In the genomic region with DNA sequence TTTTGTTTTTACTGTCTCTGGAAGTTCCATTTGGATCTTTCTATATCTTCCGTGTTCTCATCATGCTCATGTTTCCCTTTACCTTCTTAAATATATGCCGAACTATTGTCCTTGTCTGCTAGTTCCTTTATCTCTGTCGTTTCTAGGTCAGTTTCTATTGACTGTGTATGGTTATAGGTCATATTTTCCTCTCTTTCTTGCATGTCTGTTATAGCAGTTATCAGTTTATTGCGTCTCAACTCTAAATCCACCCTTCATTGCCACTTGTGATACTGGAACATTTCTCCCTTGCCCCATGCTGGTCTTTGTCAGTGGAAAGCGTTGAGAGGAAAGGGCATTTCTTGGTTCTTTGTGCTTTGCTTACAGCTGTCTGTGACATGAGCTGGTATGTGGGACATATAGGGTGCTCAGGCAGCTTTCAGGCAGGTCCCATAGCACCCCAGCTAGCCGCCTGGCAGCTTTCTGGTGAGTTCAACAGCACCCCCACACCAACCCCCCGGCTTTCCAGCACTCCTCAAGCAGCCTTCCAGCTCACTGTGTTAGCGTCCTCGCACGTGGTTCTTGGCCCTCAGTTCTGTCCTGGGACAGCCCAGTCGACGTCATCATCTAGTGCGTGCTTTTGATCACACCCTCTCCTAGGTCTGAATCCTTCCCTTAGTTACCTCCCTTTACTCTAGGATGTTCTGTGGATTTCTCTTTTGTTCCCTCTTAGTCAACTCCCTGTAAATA, we compare ENCODE assay signal across 1 cellular context.
TF ChIP-seq lines count a peak whose summit lies in the region.

No MANE protein-coding gene starts in this region.

TF ChIP-seq in GM23338, 12 proteins besides CTCF, POLR2A, EP300 and RAD21:
- TF ChIP-seq STAT1 (IDR thresholded peaks at IDR 0.05; ENCODE audit: unreplicated experiment) (no peak), NANOG (IDR thresholded peaks at IDR 0.05; ENCODE audit: borderline replicate concordance) (no peak), ZNF114 (CRISPR knock-in tag; IDR thresholded peaks at IDR 0.05) (no peak), JUNB (IDR thresholded peaks at IDR 0.05; ENCODE audit: unreplicated experiment) (no peak), POLR2AphosphoS5 (IDR thresholded peaks at IDR 0.05; ENCODE audit: low read depth) (no peak), EZH2 (IDR thresholded peaks at IDR 0.05; ENCODE audit: low read depth, unreplicated experiment) (no peak), CREB1 (CRISPR knock-in tag; IDR thresholded peaks at IDR 0.05; ENCODE audit: low read depth) (no peak), ZNF331 (CRISPR knock-in tag; IDR thresholded peaks at IDR 0.05; ENCODE audit: low read depth) (no peak), EZH2phosphoT487 (IDR thresholded peaks at IDR 0.05; ENCODE audit: unreplicated experiment) (no peak)
- TF ChIP-seq, protein P1, sequence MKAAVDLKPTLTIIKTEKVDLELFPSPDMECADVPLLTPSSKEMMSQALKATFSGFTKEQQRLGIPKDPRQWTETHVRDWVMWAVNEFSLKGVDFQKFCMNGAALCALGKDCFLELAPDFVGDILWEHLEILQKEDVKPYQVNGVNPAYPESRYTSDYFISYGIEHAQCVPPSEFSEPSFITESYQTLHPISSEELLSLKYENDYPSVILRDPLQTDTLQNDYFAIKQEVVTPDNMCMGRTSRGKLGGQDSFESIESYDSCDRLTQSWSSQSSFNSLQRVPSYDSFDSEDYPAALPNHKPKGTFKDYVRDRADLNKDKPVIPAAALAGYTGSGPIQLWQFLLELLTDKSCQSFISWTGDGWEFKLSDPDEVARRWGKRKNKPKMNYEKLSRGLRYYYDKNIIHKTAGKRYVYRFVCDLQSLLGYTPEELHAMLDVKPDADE (IDR thresholded peaks at IDR 0.05): no peak
- TF ChIP-seq, protein P2, sequence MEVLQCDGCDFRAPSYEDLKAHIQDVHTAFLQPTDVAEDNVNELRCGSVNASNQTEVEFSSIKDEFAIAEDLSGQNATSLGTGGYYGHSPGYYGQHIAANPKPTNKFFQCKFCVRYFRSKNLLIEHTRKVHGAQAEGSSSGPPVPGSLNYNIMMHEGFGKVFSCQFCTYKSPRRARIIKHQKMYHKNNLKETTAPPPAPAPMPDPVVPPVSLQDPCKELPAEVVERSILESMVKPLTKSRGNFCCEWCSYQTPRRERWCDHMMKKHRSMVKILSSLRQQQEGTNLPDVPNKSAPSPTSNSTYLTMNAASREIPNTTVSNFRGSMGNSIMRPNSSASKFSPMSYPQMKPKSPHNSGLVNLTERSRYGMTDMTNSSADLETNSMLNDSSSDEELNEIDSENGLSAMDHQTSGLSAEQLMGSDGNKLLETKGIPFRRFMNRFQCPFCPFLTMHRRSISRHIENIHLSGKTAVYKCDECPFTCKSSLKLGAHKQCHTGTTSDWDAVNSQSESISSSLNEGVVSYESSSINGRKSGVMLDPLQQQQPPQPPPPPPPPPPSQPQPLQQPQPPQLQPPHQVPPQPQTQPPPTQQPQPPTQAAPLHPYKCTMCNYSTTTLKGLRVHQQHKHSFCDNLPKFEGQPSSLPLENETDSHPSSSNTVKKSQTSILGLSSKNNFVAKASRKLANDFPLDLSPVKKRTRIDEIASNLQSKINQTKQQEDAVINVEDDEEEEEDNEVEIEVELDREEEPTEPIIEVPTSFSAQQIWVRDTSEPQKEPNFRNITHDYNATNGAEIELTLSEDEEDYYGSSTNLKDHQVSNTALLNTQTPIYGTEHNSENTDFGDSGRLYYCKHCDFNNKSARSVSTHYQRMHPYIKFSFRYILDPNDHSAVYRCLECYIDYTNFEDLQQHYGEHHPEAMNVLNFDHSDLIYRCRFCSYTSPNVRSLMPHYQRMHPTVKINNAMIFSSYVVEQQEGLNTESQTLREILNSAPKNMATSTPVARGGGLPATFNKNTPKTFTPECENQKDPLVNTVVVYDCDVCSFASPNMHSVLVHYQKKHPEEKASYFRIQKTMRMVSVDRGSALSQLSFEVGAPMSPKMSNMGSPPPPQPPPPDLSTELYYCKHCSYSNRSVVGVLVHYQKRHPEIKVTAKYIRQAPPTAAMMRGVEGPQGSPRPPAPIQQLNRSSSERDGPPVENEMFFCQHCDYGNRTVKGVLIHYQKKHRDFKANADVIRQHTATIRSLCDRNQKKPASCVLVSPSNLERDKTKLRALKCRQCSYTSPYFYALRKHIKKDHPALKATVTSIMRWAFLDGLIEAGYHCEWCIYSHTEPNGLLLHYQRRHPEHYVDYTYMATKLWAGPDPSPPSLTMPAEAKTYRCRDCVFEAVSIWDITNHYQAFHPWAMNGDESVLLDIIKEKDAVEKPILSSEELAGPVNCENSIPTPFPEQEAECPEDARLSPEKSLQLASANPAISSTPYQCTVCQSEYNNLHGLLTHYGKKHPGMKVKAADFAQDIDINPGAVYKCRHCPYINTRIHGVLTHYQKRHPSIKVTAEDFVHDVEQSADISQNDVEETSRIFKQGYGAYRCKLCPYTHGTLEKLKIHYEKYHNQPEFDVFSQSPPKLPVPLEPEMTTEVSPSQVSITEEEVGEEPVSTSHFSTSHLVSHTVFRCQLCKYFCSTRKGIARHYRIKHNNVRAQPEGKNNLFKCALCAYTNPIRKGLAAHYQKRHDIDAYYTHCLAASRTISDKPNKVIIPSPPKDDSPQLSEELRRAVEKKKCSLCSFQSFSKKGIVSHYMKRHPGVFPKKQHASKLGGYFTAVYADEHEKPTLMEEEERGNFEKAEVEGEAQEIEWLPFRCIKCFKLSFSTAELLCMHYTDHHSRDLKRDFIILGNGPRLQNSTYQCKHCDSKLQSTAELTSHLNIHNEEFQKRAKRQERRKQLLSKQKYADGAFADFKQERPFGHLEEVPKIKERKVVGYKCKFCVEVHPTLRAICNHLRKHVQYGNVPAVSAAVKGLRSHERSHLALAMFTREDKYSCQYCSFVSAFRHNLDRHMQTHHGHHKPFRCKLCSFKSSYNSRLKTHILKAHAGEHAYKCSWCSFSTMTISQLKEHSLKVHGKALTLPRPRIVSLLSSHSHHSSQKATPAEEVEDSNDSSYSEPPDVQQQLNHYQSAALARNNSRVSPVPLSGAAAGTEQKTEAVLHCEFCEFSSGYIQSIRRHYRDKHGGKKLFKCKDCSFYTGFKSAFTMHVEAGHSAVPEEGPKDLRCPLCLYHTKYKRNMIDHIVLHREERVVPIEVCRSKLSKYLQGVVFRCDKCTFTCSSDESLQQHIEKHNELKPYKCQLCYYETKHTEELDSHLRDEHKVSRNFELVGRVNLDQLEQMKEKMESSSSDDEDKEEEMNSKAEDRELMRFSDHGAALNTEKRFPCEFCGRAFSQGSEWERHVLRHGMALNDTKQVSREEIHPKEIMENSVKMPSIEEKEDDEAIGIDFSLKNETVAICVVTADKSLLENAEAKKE (CRISPR knock-in tag; IDR thresholded peaks at IDR 0.05): no peak
- TF ChIP-seq, protein P3, sequence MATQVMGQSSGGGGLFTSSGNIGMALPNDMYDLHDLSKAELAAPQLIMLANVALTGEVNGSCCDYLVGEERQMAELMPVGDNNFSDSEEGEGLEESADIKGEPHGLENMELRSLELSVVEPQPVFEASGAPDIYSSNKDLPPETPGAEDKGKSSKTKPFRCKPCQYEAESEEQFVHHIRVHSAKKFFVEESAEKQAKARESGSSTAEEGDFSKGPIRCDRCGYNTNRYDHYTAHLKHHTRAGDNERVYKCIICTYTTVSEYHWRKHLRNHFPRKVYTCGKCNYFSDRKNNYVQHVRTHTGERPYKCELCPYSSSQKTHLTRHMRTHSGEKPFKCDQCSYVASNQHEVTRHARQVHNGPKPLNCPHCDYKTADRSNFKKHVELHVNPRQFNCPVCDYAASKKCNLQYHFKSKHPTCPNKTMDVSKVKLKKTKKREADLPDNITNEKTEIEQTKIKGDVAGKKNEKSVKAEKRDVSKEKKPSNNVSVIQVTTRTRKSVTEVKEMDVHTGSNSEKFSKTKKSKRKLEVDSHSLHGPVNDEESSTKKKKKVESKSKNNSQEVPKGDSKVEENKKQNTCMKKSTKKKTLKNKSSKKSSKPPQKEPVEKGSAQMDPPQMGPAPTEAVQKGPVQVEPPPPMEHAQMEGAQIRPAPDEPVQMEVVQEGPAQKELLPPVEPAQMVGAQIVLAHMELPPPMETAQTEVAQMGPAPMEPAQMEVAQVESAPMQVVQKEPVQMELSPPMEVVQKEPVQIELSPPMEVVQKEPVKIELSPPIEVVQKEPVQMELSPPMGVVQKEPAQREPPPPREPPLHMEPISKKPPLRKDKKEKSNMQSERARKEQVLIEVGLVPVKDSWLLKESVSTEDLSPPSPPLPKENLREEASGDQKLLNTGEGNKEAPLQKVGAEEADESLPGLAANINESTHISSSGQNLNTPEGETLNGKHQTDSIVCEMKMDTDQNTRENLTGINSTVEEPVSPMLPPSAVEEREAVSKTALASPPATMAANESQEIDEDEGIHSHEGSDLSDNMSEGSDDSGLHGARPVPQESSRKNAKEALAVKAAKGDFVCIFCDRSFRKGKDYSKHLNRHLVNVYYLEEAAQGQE (IDR thresholded peaks at IDR 0.05; ENCODE audit: unreplicated experiment): no peak
